Comparison of ENCODE assay signal across 2 cellular contexts in the genomic region with DNA sequence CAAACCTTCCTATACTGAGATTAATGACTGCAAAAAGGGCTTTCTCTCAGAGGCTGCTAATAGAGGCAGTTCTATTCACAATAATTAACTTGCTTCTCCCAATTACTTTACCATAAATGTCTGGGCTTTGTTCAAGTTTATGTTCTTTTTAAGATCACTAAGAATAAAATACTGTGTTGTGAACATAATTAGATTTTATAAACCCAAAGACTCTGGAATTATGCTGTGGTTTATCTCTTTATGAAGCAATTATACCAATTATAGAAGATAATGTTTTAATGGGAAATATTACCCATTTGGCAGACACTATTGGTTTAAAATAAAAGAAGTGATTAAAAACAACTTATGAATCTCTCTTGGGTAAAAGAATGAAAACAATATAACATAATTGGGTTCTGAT.
TF ChIP-seq lines count a peak whose summit lies in the region.

No MANE protein-coding gene starts in this region.

TF ChIP-seq in SK-N-SH treated with all-trans-retinoic acid at 6 μM for 48 hours, 23 proteins besides CTCF, POLR2A, EP300 and RAD21 (continued from another document):
- TF ChIP-seq, protein P1, sequence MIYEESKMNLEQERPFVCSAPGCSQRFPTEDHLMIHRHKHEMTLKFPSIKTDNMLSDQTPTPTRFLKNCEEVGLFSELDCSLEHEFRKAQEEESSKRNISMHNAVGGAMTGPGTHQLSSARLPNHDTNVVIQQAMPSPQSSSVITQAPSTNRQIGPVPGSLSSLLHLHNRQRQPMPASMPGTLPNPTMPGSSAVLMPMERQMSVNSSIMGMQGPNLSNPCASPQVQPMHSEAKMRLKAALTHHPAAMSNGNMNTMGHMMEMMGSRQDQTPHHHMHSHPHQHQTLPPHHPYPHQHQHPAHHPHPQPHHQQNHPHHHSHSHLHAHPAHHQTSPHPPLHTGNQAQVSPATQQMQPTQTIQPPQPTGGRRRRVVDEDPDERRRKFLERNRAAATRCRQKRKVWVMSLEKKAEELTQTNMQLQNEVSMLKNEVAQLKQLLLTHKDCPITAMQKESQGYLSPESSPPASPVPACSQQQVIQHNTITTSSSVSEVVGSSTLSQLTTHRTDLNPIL (CRISPR knock-in tag; IDR thresholded peaks at IDR 0.05; ENCODE audit: low read depth) = no peak
- TF ChIP-seq, protein P2, sequence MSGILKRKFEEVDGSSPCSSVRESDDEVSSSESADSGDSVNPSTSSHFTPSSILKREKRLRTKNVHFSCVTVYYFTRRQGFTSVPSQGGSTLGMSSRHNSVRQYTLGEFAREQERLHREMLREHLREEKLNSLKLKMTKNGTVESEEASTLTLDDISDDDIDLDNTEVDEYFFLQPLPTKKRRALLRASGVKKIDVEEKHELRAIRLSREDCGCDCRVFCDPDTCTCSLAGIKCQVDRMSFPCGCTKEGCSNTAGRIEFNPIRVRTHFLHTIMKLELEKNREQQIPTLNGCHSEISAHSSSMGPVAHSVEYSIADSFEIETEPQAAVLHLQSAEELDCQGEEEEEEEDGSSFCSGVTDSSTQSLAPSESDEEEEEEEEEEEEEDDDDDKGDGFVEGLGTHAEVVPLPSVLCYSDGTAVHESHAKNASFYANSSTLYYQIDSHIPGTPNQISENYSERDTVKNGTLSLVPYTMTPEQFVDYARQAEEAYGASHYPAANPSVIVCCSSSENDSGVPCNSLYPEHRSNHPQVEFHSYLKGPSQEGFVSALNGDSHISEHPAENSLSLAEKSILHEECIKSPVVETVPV (CRISPR knock-in tag; IDR thresholded peaks at IDR 0.05) = 0 out of 2 replicates have a peak, but pooled peaks have one; percentile 48
- TF ChIP-seq CSDC2 (CRISPR knock-in tag; IDR thresholded peaks at IDR 0.05) = no peak

TF ChIP-seq in SK-N-SH, 30 proteins besides CTCF, POLR2A, EP300 and RAD21 (continued from another document):
- TF ChIP-seq, protein P3, sequence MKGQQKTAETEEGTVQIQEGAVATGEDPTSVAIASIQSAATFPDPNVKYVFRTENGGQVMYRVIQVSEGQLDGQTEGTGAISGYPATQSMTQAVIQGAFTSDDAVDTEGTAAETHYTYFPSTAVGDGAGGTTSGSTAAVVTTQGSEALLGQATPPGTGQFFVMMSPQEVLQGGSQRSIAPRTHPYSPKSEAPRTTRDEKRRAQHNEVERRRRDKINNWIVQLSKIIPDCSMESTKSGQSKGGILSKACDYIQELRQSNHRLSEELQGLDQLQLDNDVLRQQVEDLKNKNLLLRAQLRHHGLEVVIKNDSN (IDR thresholded peaks at IDR 0.05; ENCODE audit: borderline replicate concordance, low read depth) = no peak
- no peak for TF ChIP-seq REST (IDR thresholded peaks at IDR 0.05; ENCODE audit: low read depth, low read length)
- TF ChIP-seq MXI1 (IDR thresholded peaks at IDR 0.05; ENCODE audit: low read depth, low read length) = no peak
- TF ChIP-seq SMC3 (IDR thresholded peaks at IDR 0.05; ENCODE audit: low read depth, low read length) = no peak
- no peak for TF ChIP-seq NFIC (IDR thresholded peaks at IDR 0.05; ENCODE audit: borderline replicate concordance)
- no peak for TF ChIP-seq EZH2phosphoT487 (IDR thresholded peaks at IDR 0.05; ENCODE audit: borderline replicate concordance, low read depth)
- TF ChIP-seq, protein P4, sequence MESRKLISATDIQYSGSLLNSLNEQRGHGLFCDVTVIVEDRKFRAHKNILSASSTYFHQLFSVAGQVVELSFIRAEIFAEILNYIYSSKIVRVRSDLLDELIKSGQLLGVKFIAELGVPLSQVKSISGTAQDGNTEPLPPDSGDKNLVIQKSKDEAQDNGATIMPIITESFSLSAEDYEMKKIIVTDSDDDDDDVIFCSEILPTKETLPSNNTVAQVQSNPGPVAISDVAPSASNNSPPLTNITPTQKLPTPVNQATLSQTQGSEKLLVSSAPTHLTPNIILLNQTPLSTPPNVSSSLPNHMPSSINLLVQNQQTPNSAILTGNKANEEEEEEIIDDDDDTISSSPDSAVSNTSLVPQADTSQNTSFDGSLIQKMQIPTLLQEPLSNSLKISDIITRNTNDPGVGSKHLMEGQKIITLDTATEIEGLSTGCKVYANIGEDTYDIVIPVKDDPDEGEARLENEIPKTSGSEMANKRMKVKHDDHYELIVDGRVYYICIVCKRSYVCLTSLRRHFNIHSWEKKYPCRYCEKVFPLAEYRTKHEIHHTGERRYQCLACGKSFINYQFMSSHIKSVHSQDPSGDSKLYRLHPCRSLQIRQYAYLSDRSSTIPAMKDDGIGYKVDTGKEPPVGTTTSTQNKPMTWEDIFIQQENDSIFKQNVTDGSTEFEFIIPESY (IDR thresholded peaks at IDR 0.05; ENCODE audit: borderline replicate concordance, low read depth) = no peak
- TF ChIP-seq GATA2 (CRISPR knock-in tag; IDR thresholded peaks at IDR 0.05) = no peak
- TF ChIP-seq, protein P5, sequence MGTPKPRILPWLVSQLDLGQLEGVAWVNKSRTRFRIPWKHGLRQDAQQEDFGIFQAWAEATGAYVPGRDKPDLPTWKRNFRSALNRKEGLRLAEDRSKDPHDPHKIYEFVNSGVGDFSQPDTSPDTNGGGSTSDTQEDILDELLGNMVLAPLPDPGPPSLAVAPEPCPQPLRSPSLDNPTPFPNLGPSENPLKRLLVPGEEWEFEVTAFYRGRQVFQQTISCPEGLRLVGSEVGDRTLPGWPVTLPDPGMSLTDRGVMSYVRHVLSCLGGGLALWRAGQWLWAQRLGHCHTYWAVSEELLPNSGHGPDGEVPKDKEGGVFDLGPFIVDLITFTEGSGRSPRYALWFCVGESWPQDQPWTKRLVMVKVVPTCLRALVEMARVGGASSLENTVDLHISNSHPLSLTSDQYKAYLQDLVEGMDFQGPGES (IDR thresholded peaks at IDR 0.05; ENCODE audit: low read depth, low read length) = no peak
TF ChIP-seq in SK-N-SH: peak in this region for 0.
